In the genomic region with DNA sequence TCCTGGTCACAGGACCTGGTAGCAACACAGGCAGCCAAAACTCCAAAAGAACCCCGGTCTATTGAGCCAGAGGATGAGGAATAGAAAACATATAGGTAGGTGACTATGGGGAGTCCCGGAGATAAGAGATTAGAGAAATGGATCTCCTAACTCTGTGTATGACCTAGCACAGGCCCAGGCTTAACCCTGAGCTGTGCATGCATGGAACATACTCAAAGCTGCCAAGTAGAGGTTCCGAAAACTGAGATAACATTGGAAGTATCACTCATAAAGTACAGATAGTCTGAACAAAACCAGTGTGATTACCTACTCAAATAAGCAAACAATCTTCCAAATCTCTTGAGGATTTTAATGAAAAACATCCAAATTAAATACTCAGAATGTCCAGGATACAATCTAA, we compare ENCODE assay signal across 19 cellular contexts.
"Had no signal": no experiment of that assay in that cellular context is flagged by ENCODE, and none has a peak within 500 bp of the region (broad histone marks: within the 10 kb centered on the region; RNA-seq: fewer than 3 reads in every experiment).

No MANE protein-coding gene starts in this region.

- FAIRE-seq: colon, urothelium cell line had no signal

- H3K4me3 Mint-ChIP-seq: activated CD4-positive, alpha-beta memory T cell treated with anti-CD3 and anti-CD28 coated beads, Interleukin-2, amount 10 ng/mL, durations not matched to agents 7 days and 5 days; activated CD4-positive, alpha-beta T cell treated with anti-CD3 and anti-CD28 coated beads for 36 hours; activated T-cell treated with anti-CD3 and anti-CD28 coated beads, Interleukin-2, amount 50 U/mL, for 24 hours; mesothelial cell of epicardium; nephron progenitor cell had no signal

- ATAC-seq: lower lobe of right lung, psoas muscle had no signal

- H3K4me3 ChIP-seq: esophagus muscularis mucosa, lower lobe of right lung, psoas muscle, sigmoid colon, stomach, testis had no signal

- H3K4me1 Mint-ChIP-seq: nephron progenitor cell had no signal

- H3K27me3 Mint-ChIP-seq: activated CD4-positive, alpha-beta memory T cell treated with anti-CD3 and anti-CD28 coated beads, Interleukin-2, amount 10 ng/mL, durations not matched to agents 7 days and 5 days; activated CD4-positive, alpha-beta T cell treated with anti-CD3 and anti-CD28 coated beads for 36 hours; activated T-cell treated with anti-CD3 and anti-CD28 coated beads, Interleukin-2, amount 50 U/mL, for 24 hours had no signal

- H3K9me3 ChIP-seq: esophagus muscularis mucosa, psoas muscle, sigmoid colon, stomach, testis had no signal

- H3K4me1 ChIP-seq: lower lobe of right lung, psoas muscle, sigmoid colon, stomach, testis had no signal

- H3K27ac Mint-ChIP-seq: activated CD4-positive, alpha-beta memory T cell treated with anti-CD3 and anti-CD28 coated beads, Interleukin-2, amount 10 ng/mL, durations not matched to agents 7 days and 5 days; activated CD4-positive, alpha-beta T cell treated with anti-CD3 and anti-CD28 coated beads for 36 hours; mesothelial cell of epicardium had no signal

- H3K27me3 ChIP-seq: esophagus muscularis mucosa, sigmoid colon, stomach, testis had no signal

- DNase-seq: activated CD4-positive, alpha-beta memory T cell treated with anti-CD3 and anti-CD28 coated beads, Interleukin-2, amount 10 ng/mL, durations not matched to agents 7 days and 5 days; activated CD4-positive, alpha-beta T cell treated with anti-CD3 and anti-CD28 coated beads for 36 hours; activated effector memory CD4-positive, alpha-beta T cell treated with Interleukin-2 at 50 U/mL for 16 hours; activated naive CD4-positive, alpha-beta T cell treated with anti-CD3 and anti-CD28 coated beads, Interleukin-2, amount 50 U/mL, for 16 hours; activated T-cell treated with anti-CD3 and anti-CD28 coated beads, Interleukin-2, amount 50 U/mL, for 24 hours; caudate nucleus; lower lobe of right lung; nephron progenitor cell; psoas muscle; sigmoid colon; stimulated activated CD4-positive, alpha-beta T cell treated with anti-CD3 and anti-CD28 coated beads, Interleukin-1b, Interleukin-23, amount 100 ng/mL, for 48 hours; stomach; T-helper 1 cell; T1000; testis had no signal

- H3K36me3 ChIP-seq: lower lobe of right lung, sigmoid colon had no signal

- H3K27ac ChIP-seq: esophagus muscularis mucosa, lower lobe of right lung, psoas muscle, sigmoid colon, stomach, testis had no signal
